Comparison of ENCODE assay signal across 18 cellular contexts in genomic region chr3:183799471-183799870, GRCh38. TPM values are rescaled to one million over a fixed set of nuclear protein-coding genes. Genes with fewer than 3 reads are reported as not detected.
A peak's percentile ranks its signal among the peaks of the same experiment; 100 is the strongest.
DNase-seq lines count a peak whose midpoint lies in the region; ATAC-seq and TF ChIP-seq lines count a peak whose summit lies in the region.
"Had no signal": no experiment of that assay in that cellular context is flagged by ENCODE, and none has a peak within 500 bp of the region (broad histone marks: within the 10 kb centered on the region; RNA-seq: fewer than 3 reads in every experiment).

No MANE protein-coding gene starts in this region.

- no peak for ATAC-seq in HG02610 (IDR thresholded peaks at IDR 0.05; ENCODE audit: unreplicated experiment)
- ATAC-seq: HCT116 had no signal

- DNase-seq in dorsolateral prefrontal cortex (no peak), midbrain (lab: John Stamatoyannopoulos, UW) (peak; percentile 21), 8988T (no peak), GDM1 (lab: John Stamatoyannopoulos, UW) (no peak)
- DNase-seq: ACHN, GF-D8, GOT3, MV-4-11, NCI-H1105 treated with DMSO at 0.1 percent for 48 hours, NCI-H2029 treated with DMSO at 0.1 percent for 48 hours, NCI-H226, NCI-H524 had no signal

- TF ChIP-seq CTCF in dorsolateral prefrontal cortex (IDR thresholded peaks at IDR 0.05 in 54 of 56, conservative IDR thresholded peaks at IDR 0.05 in 2 of 56; ENCODE audit: low read depth in 1 of 56, partially characterized antibody in 56 of 56) = no peak

- H3K27me3 ChIP-seq in dorsolateral prefrontal cortex = no peaks in the 10 kb centered on the region
- H3K27me3 ChIP-seq: SJSA1 had no signal

- H3K27ac ChIP-seq in angular gyrus (ENCODE audit: low read depth, low read length) = peak overlapping the region; percentile 91
- H3K27ac ChIP-seq in dorsolateral prefrontal cortex = peak overlapping the region; percentile 65 to 100 (median 94)
- peak overlapping the region; percentile 93 for H3K27ac ChIP-seq in temporal lobe (ENCODE audit: low read depth, low read length)
- H3K27ac ChIP-seq: KMS-11, SJSA1 had no signal

- H3K4me3 ChIP-seq in dorsolateral prefrontal cortex = no peak overlapping the region
- H3K4me3 ChIP-seq: SJSA1 had no signal

- intact Hi-C loops in dorsolateral prefrontal cortex (cut with DNase I) = no loop called here

RNA-seq across cellular contexts. Expression of gene MAP6D1, which starts 25.9 kb away (rescaled TPM):
- total RNA-seq in dorsolateral prefrontal cortex (100 to 1,000 TPM in 6 of 120 experiments, 10 to 100 TPM in 114; 22.2 to 201 (median 55.1) TPM), temporal lobe (5.2 TPM)
